ENCODE assay signal across 3 cellular contexts in genomic region chr12:108656247-108656646, GRCh38. TPM values are rescaled to one million over a fixed set of nuclear protein-coding genes. Genes with fewer than 3 reads are reported as not detected.
"Had no signal": no experiment of that assay in that cellular context is flagged by ENCODE, and none has a peak within 500 bp of the region (broad histone marks: within the 10 kb centered on the region; RNA-seq: fewer than 3 reads in every experiment).

No MANE protein-coding gene starts in this region.

RNA-seq across cellular contexts. Expression of gene TMEM119, which starts 58.4 kb away (rescaled TPM):
- total RNA-seq: kidney epithelial cell had no signal
- polyA plus RNA-seq: keratinocyte, mammary epithelial cell had no signal
